In the genomic region with DNA sequence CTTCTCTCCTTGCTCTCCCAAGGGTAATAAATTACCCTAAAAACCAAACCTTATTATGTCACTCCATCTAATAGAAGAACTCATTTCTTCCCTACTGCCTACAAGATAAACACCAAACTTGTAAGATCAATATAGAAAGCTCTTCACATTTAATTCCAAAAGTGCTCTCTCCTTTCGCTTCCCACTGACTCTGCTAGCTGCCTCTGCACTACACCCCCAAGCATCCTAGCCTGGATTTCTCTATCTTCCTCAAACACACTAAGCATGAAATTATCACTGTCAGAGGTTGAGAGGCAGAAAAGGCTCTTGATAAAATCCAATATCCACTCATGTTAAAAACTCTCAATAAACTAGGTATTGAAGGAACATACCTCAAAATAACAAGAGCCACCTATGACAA, we compare ENCODE assay signal across 31 cellular contexts.
DNase-seq lines count a peak whose midpoint lies in the region; FAIRE-seq and TF ChIP-seq lines count a peak whose summit lies in the region.
"Had no signal": no experiment of that assay in that cellular context is flagged by ENCODE, and none has a peak within 500 bp of the region (broad histone marks: within the 10 kb centered on the region; RNA-seq: fewer than 3 reads in every experiment).

No MANE protein-coding gene starts in this region.

- H2AK5ac ChIP-seq in H1 (ENCODE audit: low read depth, low read length): no peak overlapping the region

- no peak for TF ChIP-seq EP300 in H1 (IDR thresholded peaks at IDR 0.05; ENCODE audit: borderline replicate concordance in 1 of 2, low read depth in 2 of 2, low read length in 2 of 2)

- CTCF ChIA-PET in H1 (lab: Charles Lee; ENCODE audit: partially characterized antibody): interaction anchor here (0.7 kb wide), 1 partner anchor 17 kb away, joined by 3 read pairs; no protein-coding TSS in a partner anchor

- no peak overlapping the region for H2BK12ac ChIP-seq in H1 (ENCODE audit: low read depth, low read length)

- H3K79me2 ChIP-seq in H1 (ENCODE audit: control insufficient read depth in 1 of 2, insufficient read depth in 2 of 2, low read length in 2 of 2): no peaks in the 10 kb centered on the region

- no peak overlapping the region for H3K23ac ChIP-seq in H1 (ENCODE audit: insufficient read length)

- peak overlapping the region; percentile 36; the same call in 1 of the 2 replicates for H2AFZ ChIP-seq in H1 (ENCODE audit: low read length)

- H4K5ac ChIP-seq in H1 (ENCODE audit: insufficient read length, low read depth, low read length): no peak overlapping the region

- no peaks in the 10 kb centered on the region for H3K27me3 ChIP-seq in H1 (replicated peaks in 1 of 4; ENCODE audit: control insufficient read depth in 3 of 4, extremely low read depth in 1 of 4, insufficient read depth in 3 of 4, low read length in 3 of 4)
- H3K27me3 ChIP-seq: BE2C; BLaER1; BLaER1 treated with 17β-estradiol and CSF1 and Interleukin-3, amounts not matched to agents 10 nM and 100 nM had no signal

- no peak for TF ChIP-seq RAD21 in H1 (IDR thresholded peaks at IDR 0.05 in 1 of 2, conservative IDR thresholded peaks at IDR 0.05 in 1 of 2; ENCODE audit: low read depth in 2 of 2, low read length in 2 of 2)

- DNase-seq in H1 (ENCODE audit: low read depth in 1 of 2, low spot score in 2 of 2): no peak
- DNase-seq in putamen (ENCODE audit: low spot score): peak; percentile 32
- no peak for DNase-seq in OCI-M1 (lab: John Stamatoyannopoulos, UW)
- no peak for DNase-seq in NCI-H2171 treated with DMSO at 0.1 percent for 48 hours (lab: John Stamatoyannopoulos, UW)
- DNase-seq: 8988T; ACHN; AML-193; BE2C; C1 segment of cervical spinal cord; Caco-2; Calu3; CD4-positive, alpha-beta memory T cell; CD4-positive, alpha-beta T cell; CD4-positive, CD25-positive, alpha-beta regulatory T cell; CD8-positive, alpha-beta memory T cell; CD8-positive, alpha-beta T cell; COR-L47; DMS 273 treated with DMSO at 0.1 percent for 48 hours; DMS153; DMS53; DMS79; DMS79 treated with DMSO at 0.1 percent for 48 hours; DND-41; EL had no signal

- no peaks in the 10 kb centered on the region for H3K36me3 ChIP-seq in H1 (ENCODE audit: control insufficient read depth in 2 of 4, insufficient read depth in 4 of 4, low read length in 3 of 4)
- H3K36me3 ChIP-seq: BE2C; BLaER1; BLaER1 treated with 17β-estradiol and CSF1 and Interleukin-3, amounts not matched to agents 10 nM and 100 nM had no signal

- no peaks in the 10 kb centered on the region for H3K4me1 ChIP-seq in H1 (replicated peaks in 1 of 4; ENCODE audit: control insufficient read depth in 3 of 4, insufficient read depth in 4 of 4, low read length in 3 of 4)
- H3K4me1 ChIP-seq: A549, BE2C had no signal

- no peak overlapping the region for H3K4ac ChIP-seq in H1 (replicated peaks; ENCODE audit: insufficient read length, low read depth, low read length)

- FAIRE-seq in H1 (lab: Jason Lieb, UNC): no peak
- FAIRE-seq: A204.1, A549, D721Med had no signal

- no peak for TF ChIP-seq CTCF in H1 (IDR thresholded peaks at IDR 0.05; ENCODE audit: control extremely low read depth in 1 of 3, insufficient read depth in 1 of 3, low read depth in 1 of 3, low read length in 3 of 3)

- H3K79me1 ChIP-seq in H1 (ENCODE audit: low read depth, low read length): no peaks in the 10 kb centered on the region

- POLR2A ChIA-PET in H1 (lab: Charles Lee; ENCODE audit: partially characterized antibody): no interaction called here

- no peak for TF ChIP-seq POLR2A in H1 (IDR thresholded peaks at IDR 0.05; ENCODE audit: control extremely low read depth in 1 of 2, low read depth in 2 of 2, low read length in 2 of 2)

- H2BK20ac ChIP-seq in H1 (ENCODE audit: low read length): no peak overlapping the region

- H3K4me2 ChIP-seq in H1 (ENCODE audit: insufficient read depth in 1 of 2, low read depth in 2 of 2, low read length in 2 of 2): no peak overlapping the region
- H3K4me2 ChIP-seq: A549; BLaER1; BLaER1 treated with 17β-estradiol and CSF1 and Interleukin-3, amounts not matched to agents 10 nM and 100 nM had no signal

- no peak overlapping the region for H3K14ac ChIP-seq in H1 (ENCODE audit: insufficient read length)

- 82% methylated on average over 1 of the region's 1 CpG; no CpG with 5 or more reads in 1 of the 2 experiments for WGBS in H1 (ENCODE audit: extremely low coverage in 1 of 2, insufficient coverage in 1 of 2, insufficient read length in 1 of 2, insufficient replicate concordance in 2 of 2, low coverage in 1 of 2, low lambda C conversion rate in 2 of 2, missing lambda C conversion rate in 1 of 2), 2 experiments

- no peak overlapping the region for H3K9ac ChIP-seq in H1 (replicated peaks in 1 of 4; ENCODE audit: extremely low read depth in 1 of 4, low read depth in 3 of 4, low read length in 3 of 4)
- H3K9ac ChIP-seq: BLaER1; BLaER1 treated with 17β-estradiol and CSF1 and Interleukin-3, amounts not matched to agents 10 nM and 100 nM had no signal

- H3K4me3 ChIP-seq in H1 (ENCODE audit: extremely low read depth in 1 of 4, insufficient read depth in 2 of 4, low read depth in 3 of 4, low read length in 4 of 4): no peak overlapping the region
- H3K4me3 ChIP-seq: A549; BLaER1; BLaER1 treated with 17β-estradiol and CSF1 and Interleukin-3, amounts not matched to agents 10 nM and 100 nM had no signal

- H3K27ac ChIP-seq in H1 (ENCODE audit: low read depth, low read length): no peak overlapping the region
- H3K27ac ChIP-seq: 22Rv1; A549; BLaER1; BLaER1 treated with 17β-estradiol and CSF1 and Interleukin-3, amounts not matched to agents 10 nM and 100 nM; C4-2B had no signal

- H4K20me1 ChIP-seq in H1 (replicated peaks in 1 of 2; ENCODE audit: control insufficient read depth in 1 of 2, insufficient read depth in 2 of 2, low read length in 2 of 2): no peaks in the 10 kb centered on the region
- H4K20me1 ChIP-seq: BLaER1; BLaER1 treated with 17β-estradiol and CSF1 and Interleukin-3, amounts not matched to agents 10 nM and 100 nM had no signal

- no peak overlapping the region for H3K18ac ChIP-seq in H1 (ENCODE audit: extremely low read depth, low read length)

- no peak overlapping the region for H3K56ac ChIP-seq in H1 (replicated peaks; ENCODE audit: insufficient read length, low read depth, low read length)

- no peak overlapping the region for H2BK5ac ChIP-seq in H1 (ENCODE audit: low read depth, low read length)

- no peak overlapping the region for H2BK120ac ChIP-seq in H1 (replicated peaks; ENCODE audit: low read depth, low read length)

- H3K23me2 ChIP-seq in H1 (ENCODE audit: low read depth, low read length): no peaks in the 10 kb centered on the region

- H3K9me3 ChIP-seq in H1 (ENCODE audit: insufficient read depth in 2 of 2, low read depth in 1 of 2, low read length in 1 of 2): no peaks in the 10 kb centered on the region
- H3K9me3 ChIP-seq: A549, BE2C had no signal

- H2BK15ac ChIP-seq in H1 (ENCODE audit: low read length): no peak overlapping the region

- no peak overlapping the region for H4K91ac ChIP-seq in H1 (replicated peaks; ENCODE audit: insufficient read length, low read length)

- H4K8ac ChIP-seq in H1 (ENCODE audit: extremely low read depth, insufficient read depth, low read length): no peak overlapping the region

TF ChIP-seq in H1, 55 proteins besides CTCF, POLR2A, EP300 and RAD21 (continues in another document):
- TF ChIP-seq CHD1 (IDR thresholded peaks at IDR 0.05; ENCODE audit: low read depth, low read length): no peak
